17 cellular contexts compared by ENCODE assay signal in the genomic region with DNA sequence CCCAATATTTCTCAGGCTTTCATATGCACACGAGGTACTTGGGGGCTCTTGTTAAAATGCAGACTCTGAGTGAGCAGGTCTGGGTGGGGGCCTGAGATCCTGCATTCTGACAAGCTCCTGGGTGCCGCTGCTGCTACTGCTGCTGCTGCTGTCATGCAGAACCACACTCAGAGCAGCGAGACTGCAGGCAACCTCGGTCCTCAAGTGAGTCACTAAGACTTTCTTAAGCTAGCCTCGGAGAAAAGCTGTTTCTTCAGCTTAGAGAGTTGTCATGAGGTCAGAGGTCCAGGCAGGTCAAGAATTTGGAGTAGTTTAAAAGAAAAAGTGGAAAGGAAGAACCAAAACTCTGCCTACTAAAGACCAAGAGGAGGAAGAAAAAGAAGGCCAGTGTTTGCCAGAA.
DNase-seq lines count a peak whose midpoint lies in the region; TF ChIP-seq lines count a peak whose summit lies in the region.
"Had no signal": no experiment of that assay in that cellular context is flagged by ENCODE, and none has a peak within 500 bp of the region (broad histone marks: within the 10 kb centered on the region; RNA-seq: fewer than 3 reads in every experiment).

No MANE protein-coding gene starts in this region.

- TF ChIP-seq POLR2A in esophagus muscularis mucosa (IDR thresholded peaks at IDR 0.05; ENCODE audit: low read depth) = no peak

- BruUV-seq in Caco-2 (replicated peaks; lab: Mats Ljungman, UMichigan) = no TSS peak
- BruUV-seq in A673 (replicated peaks; lab: Mats Ljungman, UMichigan) = no TSS peak

- H3K27me3 ChIP-seq in Caco-2 (replicated peaks; ENCODE audit: control insufficient read depth, insufficient read depth, low read length) (no peaks in the 10 kb centered on the region), esophagus muscularis mucosa (no peaks in the 10 kb centered on the region), osteoblast (ENCODE audit: insufficient read depth, low read length) (no peaks in the 10 kb centered on the region), A673 (replicated peaks; ENCODE audit: insufficient read depth, low read depth, low read length, poor library complexity) (no peaks in the 10 kb centered on the region)
- H3K27me3 ChIP-seq: thyroid gland had no signal

- peaks cover 5% of the 10 kb centered on the region; the same call in 1 of the 2 replicates for H3K36me3 ChIP-seq in Caco-2 (ENCODE audit: control insufficient read depth, insufficient read depth, low read length)
- H3K36me3 ChIP-seq in esophagus muscularis mucosa = no peaks in the 10 kb centered on the region
- no peaks in the 10 kb centered on the region for H3K36me3 ChIP-seq in osteoblast (ENCODE audit: insufficient read depth, low read length)
- no peaks in the 10 kb centered on the region for H3K36me3 ChIP-seq in A673 (ENCODE audit: insufficient read depth, low read length, poor library complexity, severe bottlenecking)
- H3K36me3 ChIP-seq: thyroid gland had no signal

- no peaks in the 10 kb centered on the region for H3K9me3 ChIP-seq in Caco-2
- H3K9me3 ChIP-seq in esophagus muscularis mucosa = no peaks in the 10 kb centered on the region
- H3K9me3 ChIP-seq in osteoblast (ENCODE audit: low read depth, low read length) = no peaks in the 10 kb centered on the region
- H3K9me3 ChIP-seq in A673 (ENCODE audit: low read depth, low read length, poor library complexity, severe bottlenecking) = no peaks in the 10 kb centered on the region
- H3K9me3 ChIP-seq: thyroid gland had no signal

- peaks cover 88% of the 10 kb centered on the region for H3K4me1 ChIP-seq in Caco-2
- H3K4me1 ChIP-seq in esophagus muscularis mucosa = no peaks in the 10 kb centered on the region
- peaks cover 15% of the 10 kb centered on the region for H3K4me1 ChIP-seq in osteoblast (ENCODE audit: insufficient read depth, low read length)
- no peaks in the 10 kb centered on the region for H3K4me1 ChIP-seq in A673 (ENCODE audit: insufficient read depth, low read length, poor library complexity, severe bottlenecking)
- H3K4me1 ChIP-seq: thyroid gland had no signal

- CTCF ChIA-PET in Caco-2 (lab: Charles Lee) (interaction anchor here (1.1 to 1.7 kb wide), 3 partner anchors 92 to 177 kb away, joined by 4 to 9 read pairs (median 4); no protein-coding TSS in a partner anchor), A673 (lab: Charles Lee) (no interaction called here)

- H3K79me2 ChIP-seq in osteoblast (ENCODE audit: insufficient read depth, low read length) = no peaks in the 10 kb centered on the region

- peak overlapping the region; percentile 72 for H3K27ac Mint-ChIP-seq in Caco-2 (ENCODE audit: unreplicated experiment)
- H3K27ac Mint-ChIP-seq: activated naive CD8-positive, alpha-beta T cell treated with anti-CD3 and anti-CD28 coated beads, Interleukin-2, amount 10 ng/mL, durations not matched to agents 7 days and 5 days; stimulated activated memory B cell treated with anti-CD40 and anti-IgM and Interleukin-4, amounts not matched to agents 10 μg/mL and 1 μg/mL and 100 μg/mL, for 72 hours had no signal

- H3K36me3 Mint-ChIP-seq in Caco-2 (ENCODE audit: insufficient read depth, unreplicated experiment) = peaks cover 5% of the 10 kb centered on the region
- H3K36me3 Mint-ChIP-seq: activated naive CD8-positive, alpha-beta T cell treated with anti-CD3 and anti-CD28 coated beads, Interleukin-2, amount 10 ng/mL, durations not matched to agents 7 days and 5 days; stimulated activated memory B cell treated with anti-CD40 and anti-IgM and Interleukin-4, amounts not matched to agents 10 μg/mL and 1 μg/mL and 100 μg/mL, for 72 hours had no signal

- DNase-seq in Caco-2 (no peak), NCI-H82 treated with DMSO at 0.1 percent for 48 hours (lab: John Stamatoyannopoulos, UW; ENCODE audit: unreplicated experiment) (peak; percentile 15), esophagus muscularis mucosa (ENCODE audit: extremely low spot score) (peak; percentile 78), osteoblast (ENCODE audit: insufficient read length, low spot score, missing footprints) (peak; percentile 43), activated gamma-delta T cell (lab: John Stamatoyannopoulos, UW) (no peak), KG1 (lab: John Stamatoyannopoulos, UW) (no peak), A673 (ENCODE audit: low spot score) (no peak), NCI-H526 (lab: John Stamatoyannopoulos, UW) (no peak)
- DNase-seq: activated CD4-positive, CD25-positive, alpha-beta regulatory T cell; activated naive CD8-positive, alpha-beta T cell treated with anti-CD3 and anti-CD28 coated beads, Interleukin-2, amount 10 ng/mL, durations not matched to agents 7 days and 5 days; central memory CD4-positive, alpha-beta T cell; GOT3; left cardiac atrium; NCI-H524 treated with DMSO at 0.1 percent for 48 hours; T-helper 2 cell had no signal

- POLR2A ChIA-PET in Caco-2 (lab: Charles Lee) = no interaction called here
- POLR2A ChIA-PET in A673 (lab: Charles Lee; ENCODE audit: low non-redundant PET) = no interaction called here

- no peaks in the 10 kb centered on the region for H3K27me3 Mint-ChIP-seq in Caco-2 (ENCODE audit: insufficient read depth, unreplicated experiment)

- 68% methylated on average over 4 of the region's 5 CpGs for WGBS in esophagus muscularis mucosa

- no peak overlapping the region for H3K4me2 ChIP-seq in osteoblast (ENCODE audit: insufficient read depth, low read length)

- no peaks in the 10 kb centered on the region for H4K20me1 ChIP-seq in osteoblast (ENCODE audit: insufficient read depth, low read length)

- TF ChIP-seq CTCF in Caco-2 (IDR thresholded peaks at IDR 0.05; ENCODE audit: insufficient read depth in 1 of 2, low read depth in 1 of 2, low read length in 1 of 2, severe bottlenecking in 1 of 2, unreplicated experiment in 1 of 2) (no peak), esophagus muscularis mucosa (IDR thresholded peaks at IDR 0.05) (no peak), osteoblast (IDR thresholded peaks at IDR 0.05; ENCODE audit: extremely low read depth, low read depth, low read length) (no peak), A673 (conservative IDR thresholded peaks at IDR 0.05; ENCODE audit: low read depth, low read length) (no peak)

- H3K27ac ChIP-seq in esophagus muscularis mucosa (replicated peaks in 1 of 4) (no peak overlapping the region), osteoblast (ENCODE audit: low read depth, low read length) (peak overlapping the region; percentile 13), A673 (ENCODE audit: low read depth, low read length, poor library complexity, severe bottlenecking) (no peak overlapping the region)
- H3K27ac ChIP-seq: thyroid gland had no signal

- no peak for TF ChIP-seq EP300 in esophagus muscularis mucosa (IDR thresholded peaks at IDR 0.05)

- intact Hi-C loops in Caco-2 (cut with micrococcal nuclease; ENCODE audit: unreplicated experiment) (loop anchor here (5.0 kb wide), 1 partner anchor 34 kb away; no protein-coding TSS in a partner anchor), esophagus muscularis mucosa (cut with DNase I) (no loop called here), A673 (cut with micrococcal nuclease; ENCODE audit: unreplicated experiment) (no loop called here)

- no peaks in the 10 kb centered on the region for H3K9me3 Mint-ChIP-seq in Caco-2 (ENCODE audit: unreplicated experiment)
- H3K9me3 Mint-ChIP-seq: activated naive CD8-positive, alpha-beta T cell treated with anti-CD3 and anti-CD28 coated beads, Interleukin-2, amount 10 ng/mL, durations not matched to agents 7 days and 5 days; stimulated activated memory B cell treated with anti-CD40 and anti-IgM and Interleukin-4, amounts not matched to agents 10 μg/mL and 1 μg/mL and 100 μg/mL, for 72 hours had no signal

- no peak overlapping the region for H3K4me3 Mint-ChIP-seq in Caco-2 (ENCODE audit: unreplicated experiment)
- H3K4me3 Mint-ChIP-seq: activated naive CD8-positive, alpha-beta T cell treated with anti-CD3 and anti-CD28 coated beads, Interleukin-2, amount 10 ng/mL, durations not matched to agents 7 days and 5 days; stimulated activated memory B cell treated with anti-CD40 and anti-IgM and Interleukin-4, amounts not matched to agents 10 μg/mL and 1 μg/mL and 100 μg/mL, for 72 hours had no signal

- H3K4me3 ChIP-seq in Caco-2 (ENCODE audit: low read depth, low read length) = no peak overlapping the region
- no peak overlapping the region for H3K4me3 ChIP-seq in esophagus muscularis mucosa
- no peak overlapping the region for H3K4me3 ChIP-seq in osteoblast (ENCODE audit: insufficient read depth, low read length)
- no peak overlapping the region for H3K4me3 ChIP-seq in A673 (ENCODE audit: low read depth, low read length, poor library complexity, severe bottlenecking)
- H3K4me3 ChIP-seq: thyroid gland had no signal

- H3K4me1 Mint-ChIP-seq in Caco-2 (ENCODE audit: low read depth, unreplicated experiment) = peaks cover 56% of the 10 kb centered on the region
- H3K4me1 Mint-ChIP-seq: activated naive CD8-positive, alpha-beta T cell treated with anti-CD3 and anti-CD28 coated beads, Interleukin-2, amount 10 ng/mL, durations not matched to agents 7 days and 5 days; stimulated activated memory B cell treated with anti-CD40 and anti-IgM and Interleukin-4, amounts not matched to agents 10 μg/mL and 1 μg/mL and 100 μg/mL, for 72 hours had no signal

- no peak overlapping the region for H2AFZ ChIP-seq in osteoblast (ENCODE audit: low read length)

Comparison
In these comparisons a context has a peak if more than half of its experiments do, and no peak if none do; other contexts are left out.
1. DNase-seq: peak in NCI-H82 treated with DMSO at 0.1 percent for 48 hours (single experiment), esophagus muscularis mucosa (single experiment) and osteoblast (single experiment); none in Caco-2 (0 of 2), activated gamma-delta T cell (single experiment), KG1 (single experiment), A673 (single experiment) and NCI-H526 (0 of 2).